ENCODE assay signal across 8 cellular contexts in genomic region chr16:86554599-86554916, GRCh38. TPM values are rescaled to one million over a fixed set of nuclear protein-coding genes. Genes with fewer than 3 reads are reported as not detected.
A peak's percentile ranks its signal among the peaks of the same experiment; 100 is the strongest.
DNase-seq lines count a peak whose midpoint lies in the region; ATAC-seq, FAIRE-seq and TF ChIP-seq lines count a peak whose summit lies in the region.

No MANE protein-coding gene starts in this region.

- no peaks in the 10 kb centered on the region for H3K4me1 ChIP-seq in foreskin keratinocyte
- peaks cover 2 to 22% (median 13%) of the 10 kb centered on the region in 4 donors for H3K4me1 ChIP-seq in sigmoid colon

- H3K4me2 ChIP-seq in SU-DHL-6 (ENCODE audit: low read depth, low read length, poor library complexity, severe bottlenecking): peak overlapping the region; percentile 68

- ATAC-seq in GM19324 (IDR thresholded peaks at IDR 0.05; ENCODE audit: low FRiP score, unreplicated experiment) (peak; percentile 6), foreskin keratinocyte (no peak), GM18520 (IDR thresholded peaks at IDR 0.05; ENCODE audit: unreplicated experiment) (no peak)

- H3K27me3 ChIP-seq in SU-DHL-6 (ENCODE audit: low read length) (no peaks in the 10 kb centered on the region), foreskin keratinocyte (no peaks in the 10 kb centered on the region), sigmoid colon (peaks cover 0 to 11% (median 8%) of the 10 kb centered on the region in 3 donors)

- FAIRE-seq in urothelium cell line (lab: Jason Lieb, UNC): no peak

- intact Hi-C loops in sigmoid colon (cut with DNase I): loop anchor here (10.0 kb wide), 1 partner anchor 830 kb away; the partner anchor contains the start of gene FBXO31

- H3K9me2 ChIP-seq in SU-DHL-6 (replicated peaks; ENCODE audit: insufficient read depth, low read length): no peaks in the 10 kb centered on the region

- H3K9me3 ChIP-seq in SU-DHL-6 (ENCODE audit: insufficient read depth, low read length): no peaks in the 10 kb centered on the region
- no peaks in the 10 kb centered on the region for H3K9me3 ChIP-seq in sigmoid colon

- peak overlapping the region; percentile 80 for H3K9ac ChIP-seq in SU-DHL-6 (ENCODE audit: low read length)

- H3K79me2 ChIP-seq in SU-DHL-6 (ENCODE audit: insufficient read depth, low read length): peaks cover 3% of the 10 kb centered on the region; the same call in 1 of the 2 replicates

- H3K36me3 ChIP-seq in SU-DHL-6 (ENCODE audit: low read length) (no peaks in the 10 kb centered on the region), sigmoid colon (peaks cover 0 to 25% (median 4%) of the 10 kb centered on the region in 4 donors)

- no peaks in the 10 kb centered on the region for H3F3A ChIP-seq in SU-DHL-6 (ENCODE audit: insufficient read depth)

- WGBS in sigmoid colon, 2 donors: 3 to 6% methylated on average over 10 of the region's 10 CpGs

- no peaks in the 10 kb centered on the region for H4K20me1 ChIP-seq in SU-DHL-6 (ENCODE audit: low read depth, low read length)

- H2AFZ ChIP-seq in SU-DHL-6 (ENCODE audit: low read depth, low read length, severe bottlenecking): peak overlapping the region; percentile 75

- TF ChIP-seq CTCF in SU-DHL-6 (IDR thresholded peaks at IDR 0.05; ENCODE audit: insufficient read depth, low read length, poor library complexity, severe bottlenecking) (no peak), foreskin keratinocyte (conservative IDR thresholded peaks at IDR 0.05) (no peak), sigmoid colon (IDR thresholded peaks at IDR 0.05) (no peak)

- no peak for TF ChIP-seq EP300 in sigmoid colon (IDR thresholded peaks at IDR 0.05)

- no peak for DNase-seq in foreskin keratinocyte
- no peak for DNase-seq in sigmoid colon
- no peak for DNase-seq in UCSD-AML1 (lab: John Stamatoyannopoulos, UW; ENCODE audit: unreplicated experiment)
- DNase-seq in urothelium cell line (ENCODE audit: low spot score): no peak
- DNase-seq in NOMO-1 treated with DMSO at 0.1 percent for 48 hours (lab: John Stamatoyannopoulos, UW; ENCODE audit: unreplicated experiment): no peak

- H3K27ac ChIP-seq in SU-DHL-6 (ENCODE audit: low read depth, low read length) (peak overlapping the region; percentile 5), foreskin keratinocyte (peak overlapping the region; percentile 70), sigmoid colon (peak overlapping the region; percentile 84 to 86 (median 84))

- TF ChIP-seq POLR2A in sigmoid colon (IDR thresholded peaks at IDR 0.05): no peak

- H3K4me3 ChIP-seq in SU-DHL-6 (ENCODE audit: insufficient read depth, low read length, poor library complexity, severe bottlenecking) (peak overlapping the region; percentile 70), sigmoid colon (peak overlapping the region; percentile 69 to 85 (median 70))

RNA-seq across cellular contexts. Expression of gene MTHFSD, which starts 0.5 kb away (rescaled TPM):
- total RNA-seq in foreskin keratinocyte (12.7 and 13.1 TPM in 2 replicates), sigmoid colon (10 to 100 TPM; 10.7 to 18.8 (median 11.9) TPM)
- polyA plus RNA-seq in foreskin keratinocyte (6.9 and 7.3 TPM in 2 replicates), sigmoid colon (10 to 100 TPM in 1 of 3 donors, 1 to 10 TPM in 2; 5.5 to 12.9 (median 6.6) TPM)

RNA-seq across cellular contexts. Expression of gene FOXC2, which starts 12.1 kb away (rescaled TPM):
- total RNA-seq in foreskin keratinocyte (not detected in 2 replicates), sigmoid colon (under 1 TPM; under 0.01 to 0.81 (median 0.39) TPM)
- polyA plus RNA-seq in foreskin keratinocyte (not detected in 2 replicates), sigmoid colon (under 1 TPM in 2 of 3 donors, not detected in 1; 0.25 to 0.60 TPM)

RNA-seq across cellular contexts. Expression of gene FOXL1, which starts 23.8 kb away (rescaled TPM):
- 0.46 and 0.51 TPM in 2 replicates for total RNA-seq in foreskin keratinocyte
- polyA plus RNA-seq in foreskin keratinocyte: 0.31 and 0.32 TPM in 2 replicates
- under 1 TPM in 3 of 4 donors, not detected in 1; 0.14 to 0.36 (median 0.28) TPM for total RNA-seq in sigmoid colon
- polyA plus RNA-seq in sigmoid colon: 1 to 10 TPM in 1 of 3 donors, under 1 TPM in 2; 0.60 to 1.6 (median 0.80) TPM

RNA-seq across cellular contexts. Expression of gene FOXF1, which starts 44.2 kb away (rescaled TPM):
- total RNA-seq in foreskin keratinocyte: not detected in 2 replicates
- not detected in 2 replicates for polyA plus RNA-seq in foreskin keratinocyte
- 10 to 100 TPM; 44.6 to 74.2 (median 59.3) TPM for total RNA-seq in sigmoid colon
- 1 to 10 TPM; 2.5 to 8.5 (median 4.8) TPM for polyA plus RNA-seq in sigmoid colon

Comparison
In these comparisons a context has a peak if more than half of its experiments do, and no peak if none do; other contexts are left out.
1. H3K27ac ChIP-seq: peak in every context shown above with its lines; median percentile 84 in sigmoid colon; 70 in foreskin keratinocyte; 5 in SU-DHL-6.